8 cellular contexts compared by ENCODE assay signal in the genomic region with DNA sequence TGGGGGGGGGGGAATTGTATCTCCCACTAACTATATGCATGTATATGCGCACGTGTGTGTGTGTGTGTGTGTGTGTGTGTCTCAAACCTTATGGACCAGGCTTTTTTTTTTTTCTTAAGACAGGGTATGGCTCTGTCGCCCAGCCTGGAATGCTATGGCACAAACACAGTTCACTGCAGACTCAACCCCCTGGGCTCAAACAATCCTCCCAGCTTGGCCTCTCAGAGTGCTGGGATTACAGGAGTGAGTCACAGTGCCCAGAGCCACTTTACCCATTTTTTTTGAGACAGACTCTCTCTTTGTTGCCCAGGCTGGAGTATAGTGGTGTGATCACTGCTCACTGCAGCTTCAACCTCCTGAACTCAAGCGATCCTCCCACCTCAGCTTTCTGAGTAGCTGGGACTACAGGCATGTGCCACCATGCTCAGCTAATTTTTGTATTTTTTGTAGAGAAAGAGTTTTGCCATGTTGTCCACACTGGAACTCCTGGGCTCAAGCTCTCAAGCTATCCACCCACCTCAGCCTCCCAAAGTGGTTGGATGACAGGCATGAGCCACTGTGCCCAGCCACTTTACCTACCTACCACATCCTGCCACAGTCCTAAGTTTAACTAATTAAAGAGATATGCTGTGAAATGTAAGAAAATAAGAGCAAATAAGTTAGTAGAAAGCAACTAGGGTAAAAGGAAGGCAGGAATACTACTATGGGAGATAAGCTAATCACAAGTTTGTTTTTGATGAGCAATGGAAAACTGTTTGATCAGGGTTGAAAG. TPM values are rescaled to one million over a fixed set of nuclear protein-coding genes. Genes with fewer than 3 reads are reported as not detected.
DNase-seq lines count a peak whose midpoint lies in the region; ATAC-seq and TF ChIP-seq lines count a peak whose summit lies in the region.

No MANE protein-coding gene starts in this region.

- CTCF ChIA-PET in A673 (lab: Charles Lee) = no interaction called here

- H3K4me3 Mint-ChIP-seq in HFFc6 = peak overlapping the region; percentile 89

- BruUV-seq in A673 (replicated peaks; lab: Mats Ljungman, UMichigan) = no TSS peak

- peaks cover 24% of the 10 kb centered on the region for H3K4me1 Mint-ChIP-seq in HFFc6 (ENCODE audit: low read depth)

- TF ChIP-seq CTCF in A673 (conservative IDR thresholded peaks at IDR 0.05; ENCODE audit: low read depth, low read length) (no peak), HFFc6 (IDR thresholded peaks at IDR 0.05) (no peak)

- H3K27ac ChIP-seq in A673 (ENCODE audit: low read depth, low read length, poor library complexity, severe bottlenecking) = no peak overlapping the region

- intact Hi-C loops in A673 (cut with micrococcal nuclease; ENCODE audit: unreplicated experiment) = loop anchor here (5.0 to 10.0 kb wide), 2 partner anchors 96 to 226 kb away; partner anchors contain the start of genes MPHOSPH8 and ZMYM2

- ATAC-seq in activated naive CD4-positive, alpha-beta T cell treated with anti-CD3 and anti-CD28 coated beads, Interleukin-2, amount 50 U/mL, for 72 hours = no peak
- no peak for ATAC-seq in GM19467 (IDR thresholded peaks at IDR 0.05; ENCODE audit: unreplicated experiment)

- no peaks in the 10 kb centered on the region for H3K9me3 ChIP-seq in A673 (ENCODE audit: low read depth, low read length, poor library complexity, severe bottlenecking)

- H3K4me3 ChIP-seq in A673 (ENCODE audit: low read depth, low read length, poor library complexity, severe bottlenecking) = peak overlapping the region; percentile 82

- H3K27ac Mint-ChIP-seq in HFFc6 = peak overlapping the region; percentile 94
- peak overlapping the region; percentile 94 to 100 for H3K27ac Mint-ChIP-seq in activated naive CD4-positive, alpha-beta T cell treated with anti-CD3 and anti-CD28 coated beads, Interleukin-2, amount 50 U/mL, for 72 hours

- peaks cover 17% of the 10 kb centered on the region for H3K4me1 ChIP-seq in A673 (ENCODE audit: insufficient read depth, low read length, poor library complexity, severe bottlenecking)

- no peaks in the 10 kb centered on the region; the same call in 1 of the 2 replicates for H3K9me3 Mint-ChIP-seq in HFFc6
- H3K9me3 Mint-ChIP-seq in activated naive CD4-positive, alpha-beta T cell treated with anti-CD3 and anti-CD28 coated beads, Interleukin-2, amount 50 U/mL, for 72 hours = peaks cover 0 to 6% of the 10 kb centered on the region in 2 donors

- H3K27me3 Mint-ChIP-seq in HFFc6 (ENCODE audit: insufficient read depth) = no peaks in the 10 kb centered on the region; the same call in none of the 2 replicates

- POLR2A ChIA-PET in A673 (lab: Charles Lee; ENCODE audit: low non-redundant PET) = no interaction called here

- DNase-seq in A673 (ENCODE audit: low spot score) (peak; percentile 64), HFFc6 (peak; percentile 73), kidney tubule cell (ENCODE audit: low spot score) (peak; percentile 80), NCI-H146 treated with DMSO at 0.1 percent for 48 hours (lab: John Stamatoyannopoulos, UW; ENCODE audit: unreplicated experiment) (no peak), cortex of kidney (lab: John Stamatoyannopoulos, UW) (no peak), SK-N-DZ (ENCODE audit: low spot score) (no peak)
- no peak for DNase-seq in activated naive CD4-positive, alpha-beta T cell treated with anti-CD3 and anti-CD28 coated beads, Interleukin-2, amount 50 U/mL, for 72 hours (ENCODE audit: low spot score in 2 of 2)

- H3K36me3 Mint-ChIP-seq in HFFc6 (ENCODE audit: low read depth) = peaks cover 20% of the 10 kb centered on the region
- peaks cover 18 to 52% of the 10 kb centered on the region in 2 donors for H3K36me3 Mint-ChIP-seq in activated naive CD4-positive, alpha-beta T cell treated with anti-CD3 and anti-CD28 coated beads, Interleukin-2, amount 50 U/mL, for 72 hours

- no peaks in the 10 kb centered on the region for H3K27me3 ChIP-seq in A673 (replicated peaks; ENCODE audit: insufficient read depth, low read depth, low read length, poor library complexity)

- H3K36me3 ChIP-seq in A673 (ENCODE audit: insufficient read depth, low read length, poor library complexity, severe bottlenecking) = peaks cover under 1% of the 10 kb centered on the region

RNA-seq across cellular contexts. Expression of gene ZMYM5, which starts 2.4 kb away (rescaled TPM):
- 15.3 and 17.4 TPM in 2 replicates for total RNA-seq in A673 (2021)
- 1 to 10 TPM; 6.8 to 9.3 (median 8.6) TPM for total RNA-seq in HFFc6 (2021; fragmentation: NEBNext Ultra II Directional; extraction: Animal tissue kit (Norgen Biotek cat#: 25700))
- total RNA-seq in activated naive CD4-positive, alpha-beta T cell treated with anti-CD3 and anti-CD28 coated beads, Interleukin-2, amount 50 U/mL, for 72 hours = 10 to 100 TPM; 11.2 to 15.6 TPM
- 12.2 and 16.0 TPM in 2 replicates for polyA plus RNA-seq in SK-N-DZ (2014; cell fraction: cytosol; rRNA removed)
- polyA plus RNA-seq in SK-N-DZ (2014; cell fraction: nucleus; rRNA removed) = 10.6 and 14.0 TPM in 2 replicates

Comparison
In these comparisons a context has a peak if more than half of its experiments do, and no peak if none do; other contexts are left out.
1. DNase-seq: peak in A673 (single experiment), HFFc6 (single experiment) and kidney tubule cell (single experiment); none in activated naive CD4-positive, alpha-beta T cell treated with anti-CD3 and anti-CD28 coated beads, Interleukin-2, amount 50 U/mL, for 72 hours (0 of 2), NCI-H146 treated with DMSO at 0.1 percent for 48 hours (single experiment), cortex of kidney (single experiment) and SK-N-DZ (single experiment).